14 cellular contexts compared by ENCODE assay signal in the genomic region with DNA sequence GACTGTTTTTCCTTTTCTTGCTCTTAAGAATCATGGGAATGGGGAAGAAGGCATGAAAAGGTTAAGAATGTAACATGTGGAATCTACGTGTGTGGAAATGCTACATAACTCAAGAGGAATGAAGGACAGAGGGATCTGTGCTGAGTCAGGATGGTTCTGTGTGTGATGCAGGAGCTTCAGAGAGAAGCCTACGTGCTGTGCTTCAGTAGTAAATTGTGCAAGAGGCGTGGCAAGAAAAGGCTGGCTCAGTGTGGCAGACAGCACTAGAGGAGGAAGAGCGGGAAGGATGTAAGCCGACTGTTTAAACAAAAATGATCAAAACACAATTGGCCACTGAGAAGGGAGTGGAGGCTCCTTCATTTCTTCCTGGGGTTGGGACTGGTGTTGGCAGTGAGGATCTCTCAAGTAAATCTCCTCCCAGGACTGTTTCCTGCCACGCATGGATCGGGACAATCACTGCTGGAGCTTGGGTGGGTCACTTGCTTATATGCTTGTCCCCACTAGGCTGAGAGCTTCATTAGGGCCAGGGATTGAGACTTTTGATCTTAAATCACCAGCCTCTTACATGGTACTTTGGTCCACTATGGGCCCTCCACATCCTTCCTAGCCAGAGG. TPM values are rescaled to one million over a fixed set of nuclear protein-coding genes. Genes with fewer than 3 reads are reported as not detected.
DNase-seq lines count a peak whose midpoint lies in the region; ATAC-seq, FAIRE-seq and TF ChIP-seq lines count a peak whose summit lies in the region.
"Had no signal": no experiment of that assay in that cellular context is flagged by ENCODE, and none has a peak within 500 bp of the region (broad histone marks: within the 10 kb centered on the region; RNA-seq: fewer than 3 reads in every experiment).

No MANE protein-coding gene starts in this region.

- no peak for TF ChIP-seq POLR2A in stomach (IDR thresholded peaks at IDR 0.05)

- FAIRE-seq in urothelium cell line (lab: Jason Lieb, UNC), result no peak

- no peak for ATAC-seq in GM21528 (IDR thresholded peaks at IDR 0.05; ENCODE audit: low FRiP score, unreplicated experiment)
- ATAC-seq: naive thymus-derived CD8-positive, alpha-beta T cell had no signal

- H3K4me1 ChIP-seq in hepatocyte (ENCODE audit: insufficient read depth) (no peaks in the 10 kb centered on the region), stomach (no peaks in the 10 kb centered on the region)

- H3K36me3 ChIP-seq in hepatocyte (replicated peaks; ENCODE audit: insufficient read depth, low read depth) (no peaks in the 10 kb centered on the region), stomach (no peaks in the 10 kb centered on the region)

- TF ChIP-seq CTCF in astrocyte of the spinal cord (IDR thresholded peaks at IDR 0.05; ENCODE audit: low read depth, low read length) (no peak), hepatocyte (IDR thresholded peaks at IDR 0.05; ENCODE audit: poor library complexity) (no peak), stomach (IDR thresholded peaks at IDR 0.05) (no peak)

- no peak overlapping the region for H3K4me2 ChIP-seq in hepatocyte

- H3K9me2 ChIP-seq in hepatocyte (replicated peaks; ENCODE audit: insufficient read depth), result no peaks in the 10 kb centered on the region

- 83% methylated on average over 7 of the region's 7 CpGs for WGBS in hepatocyte (ENCODE audit: low lambda C conversion rate, missing lambda C conversion rate)
- 80 to 87% (median 82%) methylated on average over 7 of the region's 7 CpGs for WGBS in stomach, 5 donors

- peak; percentile 71 for DNase-seq in SIG-M5 treated with dmso at 0.1 percent for 504 hours (lab: John Stamatoyannopoulos, UW; ENCODE audit: unreplicated experiment)
- no peak for DNase-seq in SIG-M5 (lab: John Stamatoyannopoulos, UW)
- peak; percentile 59 for DNase-seq in astrocyte of the spinal cord (ENCODE audit: low read depth, low spot score)
- peak; percentile 74 for DNase-seq in hepatocyte (ENCODE audit: low spot score)
- DNase-seq in urothelium cell line (ENCODE audit: low spot score), result peak; percentile 45
- no peak for DNase-seq in activated effector memory CD4-positive, alpha-beta T cell treated with Interleukin-2 at 50 U/mL for 16 hours
- DNase-seq in stomach, result no peak
- DNase-seq: activated CD4-positive, alpha-beta T cell treated with anti-CD3 and anti-CD28 coated beads, Interleukin-2, amount 50 U/mL, for 4 hours; activated naive CD4-positive, alpha-beta T cell treated with anti-CD3 and anti-CD28 coated beads for 36 hours; naive thymus-derived CD8-positive, alpha-beta T cell; NCI-H1417 treated with DMSO at 0.1 percent for 48 hours; stimulated activated CD8-positive, alpha-beta memory T cell treated with anti-CD3 and anti-CD28 coated beads, Interleukin-4, amount 100 ng/mL, for 48 hours had no signal

- H3K27me3 ChIP-seq in hepatocyte (no peaks in the 10 kb centered on the region), stomach (no peaks in the 10 kb centered on the region)

- in situ Hi-C loops in astrocyte of the spinal cord (cut with HindIII; ENCODE audit: low sequenced_read_pairs), result no loop called here

- H3K27ac ChIP-seq in hepatocyte (peak overlapping the region; percentile 85), stomach (no peak overlapping the region)
- H3K27ac ChIP-seq: 22Rv1 had no signal

- H3K9me3 ChIP-seq in hepatocyte (ENCODE audit: low read depth) (no peaks in the 10 kb centered on the region), stomach (no peaks in the 10 kb centered on the region)

- intact Hi-C loops in stomach (cut with DNase I; ENCODE audit: low total_unique reads), result no loop called here

- no peaks in the 10 kb centered on the region for H4K20me1 ChIP-seq in hepatocyte (ENCODE audit: insufficient read depth, poor library complexity, severe bottlenecking)

- TF ChIP-seq EP300 in stomach (IDR thresholded peaks at IDR 0.05), result no peak

- H3K4me3 ChIP-seq in astrocyte of the spinal cord (ENCODE audit: low read depth, low read length) (no peak overlapping the region), hepatocyte (no peak overlapping the region), stomach (no peak overlapping the region)

- no peak overlapping the region for H2AFZ ChIP-seq in hepatocyte

- no peaks in the 10 kb centered on the region for H3K79me2 ChIP-seq in hepatocyte

RNA-seq across cellular contexts. Expression of a gene that starts 59.4 kb away (rescaled TPM):
- total RNA-seq in hepatocyte (134 and 137 TPM in 2 replicates), stomach (10 to 100 TPM in 3 of 5 donors, 1 to 10 TPM in 2; 4.0 to 41.7 (median 15.1) TPM)
- polyA plus RNA-seq in hepatocyte (175 and 183 TPM in 2 replicates), stomach (10 to 100 TPM in 2 of 3 donors, 1 to 10 TPM in 1; 8.7 to 60.8 (median 34.6) TPM)

Comparison
In these comparisons a context has a peak if more than half of its experiments do, and no peak if none do; other contexts are left out.
1. DNase-seq: peak in SIG-M5 treated with dmso at 0.1 percent for 504 hours (single experiment), astrocyte of the spinal cord (single experiment), hepatocyte (single experiment) and urothelium cell line (single experiment); none in SIG-M5 (single experiment), activated effector memory CD4-positive, alpha-beta T cell treated with Interleukin-2 at 50 U/mL for 16 hours (single experiment) and stomach (single experiment).